ENCODE assay signal across 33 cellular contexts in genomic region chr6:152583888-152584287, GRCh38. TPM values are rescaled to one million over a fixed set of nuclear protein-coding genes. Genes with fewer than 3 reads are reported as not detected.
DNase-seq lines count a peak whose midpoint lies in the region; ATAC-seq and TF ChIP-seq lines count a peak whose summit lies in the region.
"Had no signal": no experiment of that assay in that cellular context is flagged by ENCODE, and none has a peak within 500 bp of the region (broad histone marks: within the 10 kb centered on the region; RNA-seq: fewer than 3 reads in every experiment).

No MANE protein-coding gene starts in this region.

- H2BK15ac ChIP-seq in mesendoderm (replicated peaks; ENCODE audit: low read depth), result no peak overlapping the region

- in situ Hi-C loops in gastrocnemius medialis (cut with MboI; ENCODE audit: low sequenced_read_pairs in 4 of 4), result no loop called here

- ATAC-seq in SK-N-SH treated with all-trans-retinoic acid at 6 μM for 48 hours (no peak), HG03460 (IDR thresholded peaks at IDR 0.05; ENCODE audit: unreplicated experiment) (no peak), gastrocnemius medialis (no peak)
- ATAC-seq: A549; CD8-positive, alpha-beta T cell had no signal

- TF ChIP-seq EP300 in SK-N-SH (IDR thresholded peaks at IDR 0.05; ENCODE audit: borderline replicate concordance in 1 of 2, low read depth in 1 of 2, low read length in 1 of 2), result peak in 1 of 2 experiments; percentile 22; a peak in 1 of 4 replicates

- H3K56ac ChIP-seq in mesendoderm (ENCODE audit: low read length), result no peak overlapping the region

- TF ChIP-seq RAD21 in SK-N-SH (IDR thresholded peaks at IDR 0.05; ENCODE audit: low read length), result no peak

- no peak overlapping the region for H2AFZ ChIP-seq in SK-N-SH (ENCODE audit: low read depth)

- no peak overlapping the region for H3K4ac ChIP-seq in mesendoderm (ENCODE audit: low read depth, low read length)

- peak overlapping the region; percentile 74 for H2BK120ac ChIP-seq in mesendoderm (ENCODE audit: low read depth, low read length)

- H4K8ac ChIP-seq in mesendoderm (ENCODE audit: low read depth, low read length), result no peak overlapping the region

- no peak overlapping the region for H2AK5ac ChIP-seq in mesendoderm (ENCODE audit: low read length)

- H4K20me1 ChIP-seq in SK-N-SH (ENCODE audit: insufficient read depth), result no peaks in the 10 kb centered on the region
- H4K20me1 ChIP-seq: BLaER1; BLaER1 treated with 17β-estradiol and CSF1 and Interleukin-3, amounts not matched to agents 10 nM and 100 nM had no signal

- H3K9me3 ChIP-seq in SK-N-SH (no peaks in the 10 kb centered on the region), mesodermal cell (ENCODE audit: control insufficient read depth, low read length) (no peaks in the 10 kb centered on the region), neutrophil (no peaks in the 10 kb centered on the region), gastrocnemius medialis (no peaks in the 10 kb centered on the region)
- H3K9me3 ChIP-seq: A549, BE2C, BLaER1, Caco-2 had no signal

- H3K79me1 ChIP-seq in mesendoderm (ENCODE audit: low read length), result no peaks in the 10 kb centered on the region

- no peaks in the 10 kb centered on the region for H3F3A ChIP-seq in SK-N-SH (replicated peaks; ENCODE audit: insufficient read depth)

- no peak overlapping the region for H2BK5ac ChIP-seq in mesendoderm (ENCODE audit: low read length)

- H3K79me2 ChIP-seq in SK-N-SH (ENCODE audit: insufficient read depth) (peaks cover 21% of the 10 kb centered on the region; the same call in 1 of the 2 replicates), mesendoderm (ENCODE audit: control insufficient read depth, insufficient read depth, low read length) (no peaks in the 10 kb centered on the region)

- H3K36me3 ChIP-seq in SK-N-SH (replicated peaks in 1 of 2; ENCODE audit: control insufficient read depth in 1 of 2, insufficient read depth in 2 of 2, low read length in 1 of 2), result peaks cover 0 to 7% of the 10 kb centered on the region in 2 experiments
- H3K36me3 ChIP-seq in mesendoderm (ENCODE audit: control insufficient read depth, insufficient read depth, low read length), result no peaks in the 10 kb centered on the region
- no peaks in the 10 kb centered on the region for H3K36me3 ChIP-seq in mesodermal cell (ENCODE audit: control insufficient read depth, insufficient read depth, low read length)
- no peaks in the 10 kb centered on the region for H3K36me3 ChIP-seq in neutrophil
- H3K36me3 ChIP-seq in gastrocnemius medialis, result no peaks in the 10 kb centered on the region
- H3K36me3 ChIP-seq: BE2C; BLaER1; BLaER1 treated with 17β-estradiol and CSF1 and Interleukin-3, amounts not matched to agents 10 nM and 100 nM had no signal

- no peak overlapping the region for H3K18ac ChIP-seq in mesendoderm (ENCODE audit: low read length)

- POLR2A ChIA-PET in SK-N-SH (lab: Yijun Ruan, JAX), result no interaction called here

- H4K5ac ChIP-seq in mesendoderm (ENCODE audit: low read length), result no peak overlapping the region

- H3K27me3 ChIP-seq in SK-N-SH (ENCODE audit: insufficient read depth) (no peaks in the 10 kb centered on the region), mesendoderm (ENCODE audit: insufficient read depth, low read length, poor library complexity) (no peaks in the 10 kb centered on the region), neutrophil (no peaks in the 10 kb centered on the region), gastrocnemius medialis (no peaks in the 10 kb centered on the region)
- H3K27me3 ChIP-seq: BE2C; BLaER1; BLaER1 treated with 17β-estradiol and CSF1 and Interleukin-3, amounts not matched to agents 10 nM and 100 nM had no signal

- H3K9me2 ChIP-seq in SK-N-SH, result no peaks in the 10 kb centered on the region

- H3K27ac ChIP-seq in SK-N-SH (ENCODE audit: low read depth in 2 of 2, low read length in 1 of 2) (peak overlapping the region in 1 of 2 experiments; percentile 36; a peak in 1 of 4 replicates), mesendoderm (ENCODE audit: low read depth, low read length) (no peak overlapping the region), mesodermal cell (ENCODE audit: low read depth, low read length, severe bottlenecking) (peak overlapping the region; percentile 13), neutrophil (peak overlapping the region; percentile 1), gastrocnemius medialis (no peak overlapping the region)
- H3K27ac ChIP-seq: 22Rv1, A549, BLaER1, C4-2B had no signal

- H3K23ac ChIP-seq in mesendoderm (ENCODE audit: low read length), result no peak overlapping the region

- DNase-seq in SK-N-SH, result peak; percentile 39
- no peak for DNase-seq in mesendoderm
- DNase-seq in stimulated activated CD4-positive, alpha-beta T cell treated with anti-CD3 and anti-CD28 coated beads, Interleukin-4, amount 100 ng/mL, for 4 hours, result no peak
- DNase-seq in gastrocnemius medialis, result no peak
- DNase-seq: 8988T; ACHN; AML-193; BE2C; C1 segment of cervical spinal cord; Caco-2; Calu3; CD4-positive, alpha-beta memory T cell; CD4-positive, alpha-beta T cell; CD4-positive, CD25-positive, alpha-beta regulatory T cell; CD8-positive, alpha-beta memory T cell; CD8-positive, alpha-beta T cell; COR-L47; DMS 273 treated with DMSO at 0.1 percent for 48 hours; DMS153; DMS53; DMS79; DMS79 treated with DMSO at 0.1 percent for 48 hours; DND-41; EL had no signal

- TF ChIP-seq POLR2A in gastrocnemius medialis (IDR thresholded peaks at IDR 0.05), result no peak

- CTCF ChIA-PET in SK-N-SH (lab: Yijun Ruan, JAX), result interaction anchor here (0.6 to 2.3 kb wide), 2 partner anchors 11 to 98 kb away, joined by 3 to 10 read pairs; no protein-coding TSS in a partner anchor

- TF ChIP-seq CTCF in SK-N-SH (IDR thresholded peaks at IDR 0.05) (no peak), neutrophil (IDR thresholded peaks at IDR 0.05) (no peak), gastrocnemius medialis (IDR thresholded peaks at IDR 0.05 in 4 of 5, conservative IDR thresholded peaks at IDR 0.05 in 1 of 5) (no peak)

- no peak overlapping the region for H3K9ac ChIP-seq in SK-N-SH
- H3K9ac ChIP-seq in mesendoderm (ENCODE audit: low read length), result no peak overlapping the region
- H3K9ac ChIP-seq: BLaER1; BLaER1 treated with 17β-estradiol and CSF1 and Interleukin-3, amounts not matched to agents 10 nM and 100 nM had no signal

- 30% methylated on average over 3 of the region's 3 CpGs for WGBS in SK-N-SH (ENCODE audit: low lambda C conversion rate)
- no CpG with 5 or more reads among the region's 3 CpGs for WGBS in mesendoderm (ENCODE audit: extremely low coverage, insufficient coverage, low lambda C conversion rate)
- WGBS in mesodermal cell (ENCODE audit: insufficient coverage in 2 of 2), 2 experiments, result 100% methylated on average over 1 of the region's 3 CpGs; no CpG with 5 or more reads in 1 of the 2 experiments

- H3K4me2 ChIP-seq in SK-N-SH (no peak overlapping the region), mesendoderm (ENCODE audit: low read length) (no peak overlapping the region)
- H3K4me2 ChIP-seq: A549; BLaER1; BLaER1 treated with 17β-estradiol and CSF1 and Interleukin-3, amounts not matched to agents 10 nM and 100 nM had no signal

- H3K4me3 ChIP-seq in SK-N-SH (ENCODE audit: low read depth in 2 of 2, low read length in 1 of 2), result no peak overlapping the region
- H3K4me3 ChIP-seq in mesendoderm (ENCODE audit: low read length), result no peak overlapping the region
- H3K4me3 ChIP-seq in mesodermal cell (ENCODE audit: extremely low read depth, insufficient read depth, low read length, poor library complexity, severe bottlenecking), result no peak overlapping the region
- H3K4me3 ChIP-seq in neutrophil (ENCODE audit: low read depth in 1 of 2, low read length in 1 of 2), result no peak overlapping the region
- no peak overlapping the region for H3K4me3 ChIP-seq in gastrocnemius medialis
- H3K4me3 ChIP-seq: A549; BLaER1; BLaER1 treated with 17β-estradiol and CSF1 and Interleukin-3, amounts not matched to agents 10 nM and 100 nM had no signal

- H3K4me1 ChIP-seq in SK-N-SH (ENCODE audit: control insufficient read depth in 1 of 2, insufficient read depth in 2 of 2, low read depth in 1 of 2, low read length in 1 of 2), result peaks cover 0 to 8% of the 10 kb centered on the region in 2 experiments; a peak in 1 of 4 replicates
- no peaks in the 10 kb centered on the region for H3K4me1 ChIP-seq in mesendoderm (ENCODE audit: control insufficient read depth, low read depth, low read length)
- H3K4me1 ChIP-seq in mesodermal cell (ENCODE audit: control insufficient read depth, insufficient read depth, low read length, poor library complexity, severe bottlenecking), result no peaks in the 10 kb centered on the region
- H3K4me1 ChIP-seq in neutrophil (ENCODE audit: control insufficient read depth in 1 of 2, insufficient read depth in 1 of 2, low read depth in 1 of 2, low read length in 1 of 2), result peaks cover 49 to 80% of the 10 kb centered on the region in 2 experiments
- H3K4me1 ChIP-seq in gastrocnemius medialis, result no peaks in the 10 kb centered on the region
- H3K4me1 ChIP-seq: A549, BE2C, BLaER1, Caco-2 had no signal

- intact Hi-C loops in gastrocnemius medialis (cut with DNase I; ENCODE audit: low total_unique reads), result no loop called here

TF ChIP-seq in SK-N-SH, 30 proteins besides CTCF, POLR2A, EP300 and RAD21 (continues in another document):
- TF ChIP-seq MXI1 (IDR thresholded peaks at IDR 0.05; ENCODE audit: low read depth, low read length) (0 out of 2 replicates have a peak, but pooled peaks have one; percentile 33), GATA2 (CRISPR knock-in tag; IDR thresholded peaks at IDR 0.05) (peak; percentile 79)

TF ChIP-seq in SK-N-SH treated with all-trans-retinoic acid at 6 μM for 48 hours, 23 proteins besides CTCF, POLR2A, EP300 and RAD21 (continues in another document):
- no peak for TF ChIP-seq CREB5 (CRISPR knock-in tag; IDR thresholded peaks at IDR 0.05; ENCODE audit: low read depth)
- no peak for TF ChIP-seq OSR1 (CRISPR knock-in tag; IDR thresholded peaks at IDR 0.05)
- no peak for TF ChIP-seq ZNF565 (CRISPR knock-in tag; conservative IDR thresholded peaks at IDR 0.05; ENCODE audit: low read depth)
- no peak for TF ChIP-seq BACH2 (CRISPR knock-in tag; IDR thresholded peaks at IDR 0.05; ENCODE audit: borderline replicate concordance)

RNA-seq across cellular contexts. Expression of gene SYNE1, which starts 53.3 kb away (rescaled TPM):
- 31.1 and 38.7 TPM in 2 replicates for polyA plus RNA-seq in SK-N-SH (2012; rRNA removed)
- polyA plus RNA-seq in SK-N-SH (2012; cell fraction: cytosol; rRNA removed), result 24.8 and 26.9 TPM in 2 replicates
- 73.3 and 99.4 TPM in 2 replicates for polyA plus RNA-seq in SK-N-SH (2012; cell fraction: nucleus; rRNA removed)
- polyA plus RNA-seq in mesendoderm (2013, experiment 1 of 2), result 2.3 TPM
- polyA plus RNA-seq in mesendoderm (2013, experiment 2 of 2), result 2.3 TPM
- polyA plus RNA-seq in mesodermal cell (2013, experiment 1 of 2), result 23.0 TPM
- polyA plus RNA-seq in mesodermal cell (2013, experiment 2 of 2), result 16.9 TPM
- 10 to 100 TPM; 29.1 to 51.5 (median 45.6) TPM for total RNA-seq in gastrocnemius medialis

Comparison
In these comparisons a context has a peak if more than half of its experiments do, and no peak if none do; other contexts are left out.
1. H3K27ac ChIP-seq: peak in mesodermal cell (single experiment) and neutrophil (single experiment); none in mesendoderm (single experiment) and gastrocnemius medialis (0 of 4).